ENCODE assay signal across 9 cellular contexts in the genomic region with DNA sequence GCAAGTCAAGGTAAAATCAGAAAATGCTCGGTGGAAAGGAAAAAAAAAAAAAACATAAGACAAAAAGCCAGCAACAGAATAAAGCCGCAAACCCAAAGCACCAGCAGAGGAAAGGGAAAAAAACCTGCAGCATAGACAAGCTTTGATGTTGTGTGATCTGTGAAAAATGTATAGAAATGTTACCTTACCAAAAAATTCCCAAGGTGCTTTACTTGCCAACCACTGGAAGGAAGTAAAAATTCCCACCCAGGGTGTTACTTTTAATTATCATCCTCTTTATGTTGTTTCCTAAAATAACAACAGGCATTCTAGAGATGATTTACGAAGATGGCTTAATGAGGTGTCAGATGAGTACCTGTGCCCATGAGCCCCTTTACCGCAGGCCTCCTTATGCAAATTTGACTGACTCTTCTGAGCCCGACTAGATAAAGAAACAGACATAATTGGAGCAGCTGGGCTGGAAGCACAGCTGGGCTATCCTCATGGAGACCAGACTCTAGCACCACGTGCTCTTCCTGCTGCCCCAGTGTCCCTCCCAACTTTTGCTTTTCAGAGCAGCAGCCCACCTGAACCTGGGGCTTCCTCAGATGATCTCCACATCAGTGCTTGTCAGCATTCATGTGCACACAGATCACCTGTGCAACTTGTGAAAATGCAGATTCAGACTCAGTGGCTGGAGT. TPM values are rescaled to one million over a fixed set of nuclear protein-coding genes. Genes with fewer than 3 reads are reported as not detected.
A peak's percentile ranks its signal among the peaks of the same experiment; 100 is the strongest.
DNase-seq lines count a peak whose midpoint lies in the region; ATAC-seq and TF ChIP-seq lines count a peak whose summit lies in the region.
"Had no signal": no experiment of that assay in that cellular context is flagged by ENCODE, and none has a peak within 500 bp of the region (broad histone marks: within the 10 kb centered on the region; RNA-seq: fewer than 3 reads in every experiment).

No MANE protein-coding gene starts in this region.

- CTCF ChIA-PET in activated CD8-positive, alpha-beta T cell treated with anti-CD3 and anti-CD28 coated beads for 36 hours (lab: Charles Lee): interaction anchor here (1.0 to 3.2 kb wide), 5 partner anchors 13 to 128 kb away, joined by 3 to 19 read pairs (median 4); partner anchors contain the start of gene HNRNPLL

- peaks cover 67% of the 10 kb centered on the region for H3K4me1 Mint-ChIP-seq in activated CD8-positive, alpha-beta T cell treated with anti-CD3 and anti-CD28 coated beads for 36 hours (ENCODE audit: low read depth)
- H3K4me1 Mint-ChIP-seq in stimulated activated naive B cell treated with anti-CD40 and anti-IgM and Interleukin-4, amounts not matched to agents 10 μg/mL and 1 μg/mL and 100 μg/mL, for 72 hours: peaks cover 6 to 14% of the 10 kb centered on the region in 2 donors

- TF ChIP-seq CTCF in activated CD8-positive, alpha-beta T cell treated with anti-CD3 and anti-CD28 coated beads for 36 hours (IDR thresholded peaks at IDR 0.05): no peak

- peak overlapping the region; percentile 87 for H3K27ac Mint-ChIP-seq in activated CD8-positive, alpha-beta T cell treated with anti-CD3 and anti-CD28 coated beads for 36 hours
- no peak overlapping the region for H3K27ac Mint-ChIP-seq in stimulated activated naive B cell treated with anti-CD40 and anti-IgM and Interleukin-4, amounts not matched to agents 10 μg/mL and 1 μg/mL and 100 μg/mL, for 72 hours

- no peaks in the 10 kb centered on the region for H3K27me3 Mint-ChIP-seq in activated CD8-positive, alpha-beta T cell treated with anti-CD3 and anti-CD28 coated beads for 36 hours
- H3K27me3 Mint-ChIP-seq in stimulated activated naive B cell treated with anti-CD40 and anti-IgM and Interleukin-4, amounts not matched to agents 10 μg/mL and 1 μg/mL and 100 μg/mL, for 72 hours: no peaks in the 10 kb centered on the region

- peak overlapping the region; percentile 32 for H3K4me3 Mint-ChIP-seq in activated CD8-positive, alpha-beta T cell treated with anti-CD3 and anti-CD28 coated beads for 36 hours
- no peak overlapping the region for H3K4me3 Mint-ChIP-seq in stimulated activated naive B cell treated with anti-CD40 and anti-IgM and Interleukin-4, amounts not matched to agents 10 μg/mL and 1 μg/mL and 100 μg/mL, for 72 hours

- peaks cover 3% of the 10 kb centered on the region for H3K9me3 Mint-ChIP-seq in activated CD8-positive, alpha-beta T cell treated with anti-CD3 and anti-CD28 coated beads for 36 hours
- peaks cover 3 to 5% of the 10 kb centered on the region in 2 donors for H3K9me3 Mint-ChIP-seq in stimulated activated naive B cell treated with anti-CD40 and anti-IgM and Interleukin-4, amounts not matched to agents 10 μg/mL and 1 μg/mL and 100 μg/mL, for 72 hours

- peaks cover 50% of the 10 kb centered on the region for H3K36me3 Mint-ChIP-seq in activated CD8-positive, alpha-beta T cell treated with anti-CD3 and anti-CD28 coated beads for 36 hours (ENCODE audit: low read depth)
- H3K36me3 Mint-ChIP-seq in stimulated activated naive B cell treated with anti-CD40 and anti-IgM and Interleukin-4, amounts not matched to agents 10 μg/mL and 1 μg/mL and 100 μg/mL, for 72 hours: peaks cover 4 to 17% of the 10 kb centered on the region in 2 donors

- intact Hi-C loops in activated CD8-positive, alpha-beta T cell treated with anti-CD3 and anti-CD28 coated beads for 36 hours (cut with micrococcal nuclease): loop anchor here (5.0 kb wide), 1 partner anchor 42 kb away; the partner anchor contains the start of gene GALM

- POLR2A ChIA-PET in activated CD8-positive, alpha-beta T cell treated with anti-CD3 and anti-CD28 coated beads for 36 hours (lab: Charles Lee): interaction anchor here (0.6 to 1.9 kb wide), 4 partner anchors 8 to 43 kb away, joined by 3 to 7 read pairs (median 4); partner anchors contain the start of gene SRSF7

- peak; percentile 77 for ATAC-seq in HG02798 (IDR thresholded peaks at IDR 0.05; ENCODE audit: poor library complexity, unreplicated experiment)
- ATAC-seq in activated CD8-positive, alpha-beta T cell treated with anti-CD3 and anti-CD28 coated beads for 36 hours: peak; percentile 78
- no peak for ATAC-seq in stimulated activated naive B cell treated with anti-CD40 and anti-IgM and Interleukin-4, amounts not matched to agents 10 μg/mL and 1 μg/mL and 100 μg/mL, for 72 hours (replicated peaks)

- DNase-seq in DMS 273 (lab: John Stamatoyannopoulos, UW; ENCODE audit: unreplicated experiment) (peak; percentile 31), DMS 273 treated with DMSO at 0.1 percent for 48 hours (lab: John Stamatoyannopoulos, UW) (no peak), cerebellum (ENCODE audit: low spot score) (no peak), dedifferentiated amniotic fluid mesenchymal stem cell (ENCODE audit: extremely low spot score) (no peak)
- DNase-seq in activated CD8-positive, alpha-beta T cell treated with anti-CD3 and anti-CD28 coated beads for 36 hours: peak; percentile 69
- peak; percentile 46 for DNase-seq in stimulated activated CD4-positive, alpha-beta T cell treated with anti-CD3 and anti-CD28 coated beads, Interleukin-1b, Interleukin-23, amount 100 ng/mL, for 48 hours
- DNase-seq in stimulated activated naive B cell treated with anti-CD40 and anti-IgM and Interleukin-4, amounts not matched to agents 10 μg/mL and 1 μg/mL and 100 μg/mL, for 72 hours: no peak
- DNase-seq: occipital lobe had no signal

RNA-seq across cellular contexts. Expression of gene SRSF7, which starts 41.5 kb away (rescaled TPM):
- total RNA-seq in activated CD8-positive, alpha-beta T cell treated with anti-CD3 and anti-CD28 coated beads for 36 hours: 100 to 1,000 TPM; 320 to 333 TPM
- 109 TPM for total RNA-seq in cerebellum

RNA-seq across cellular contexts. Expression of gene GALM, which starts 43.7 kb away (rescaled TPM):
- 10 to 100 TPM; 38.3 to 40.6 TPM for total RNA-seq in activated CD8-positive, alpha-beta T cell treated with anti-CD3 and anti-CD28 coated beads for 36 hours
- total RNA-seq in cerebellum: 8.4 TPM

Comparison
In these comparisons a context has a peak if more than half of its experiments do, and no peak if none do; other contexts are left out.
1. DNase-seq: peak in DMS 273 (single experiment), activated CD8-positive, alpha-beta T cell treated with anti-CD3 and anti-CD28 coated beads for 36 hours (single experiment) and stimulated activated CD4-positive, alpha-beta T cell treated with anti-CD3 and anti-CD28 coated beads, Interleukin-1b, Interleukin-23, amount 100 ng/mL, for 48 hours (single experiment); none in DMS 273 treated with DMSO at 0.1 percent for 48 hours (single experiment), stimulated activated naive B cell treated with anti-CD40 and anti-IgM and Interleukin-4, amounts not matched to agents 10 μg/mL and 1 μg/mL and 100 μg/mL, for 72 hours (single experiment), cerebellum (single experiment) and dedifferentiated amniotic fluid mesenchymal stem cell (single experiment).
2. ATAC-seq: peak in HG02798 (single experiment) and activated CD8-positive, alpha-beta T cell treated with anti-CD3 and anti-CD28 coated beads for 36 hours (single experiment); none in stimulated activated naive B cell treated with anti-CD40 and anti-IgM and Interleukin-4, amounts not matched to agents 10 μg/mL and 1 μg/mL and 100 μg/mL, for 72 hours (0 of 2).